1 cellular context compared by ENCODE assay signal in genomic region chr4:85498068-85498733, GRCh38.
TF ChIP-seq lines count a peak whose summit lies in the region.

No MANE protein-coding gene starts in this region.

TF ChIP-seq in GM12878, 131 proteins besides CTCF, POLR2A, EP300 and RAD21 (continued from another document):
- TF ChIP-seq CUX1 (IDR thresholded peaks at IDR 0.05; ENCODE audit: insufficient replicate concordance, low read depth, low read length) (no peak), RUNX3 (IDR thresholded peaks at IDR 0.05; ENCODE audit: low read length) (peak; percentile 86), ZBTB33 (IDR thresholded peaks at IDR 0.05) (no peak), MXI1 (IDR thresholded peaks at IDR 0.05; ENCODE audit: low read depth, low read length) (no peak), TARDBP (IDR thresholded peaks at IDR 0.05; ENCODE audit: borderline replicate concordance) (no peak)
